8 cellular contexts compared by ENCODE assay signal in genomic region chr6:112043032-112044007, GRCh38. TPM values are rescaled to one million over a fixed set of nuclear protein-coding genes. Genes with fewer than 3 reads are reported as not detected.
A peak's percentile ranks its signal among the peaks of the same experiment; 100 is the strongest.
DNase-seq lines count a peak whose midpoint lies in the region; ATAC-seq and TF ChIP-seq lines count a peak whose summit lies in the region.

No MANE protein-coding gene starts in this region.

- H3K36me3 ChIP-seq in HCT116 (ENCODE audit: control insufficient read depth in 1 of 2, insufficient read depth in 2 of 2, low read length in 2 of 2) (no peaks in the 10 kb centered on the region), MM.1S (replicated peaks; ENCODE audit: insufficient read depth, low read length) (no peaks in the 10 kb centered on the region), neural progenitor cell (no peaks in the 10 kb centered on the region), stomach smooth muscle (ENCODE audit: control insufficient read depth in 2 of 2, insufficient read depth in 2 of 2, low read length in 2 of 2) (no peaks in the 10 kb centered on the region)

- TF ChIP-seq RAD21 in HCT116 (IDR thresholded peaks at IDR 0.05; ENCODE audit: low read depth), result peak; percentile 98

- TF ChIP-seq POLR2A in HCT116 (IDR thresholded peaks at IDR 0.05; ENCODE audit: borderline replicate concordance, extremely low read depth, insufficient read depth, insufficient read length), result peak; percentile 23

- H3K9me3 ChIP-seq in HCT116 (ENCODE audit: control insufficient read depth in 1 of 2, insufficient read depth in 1 of 2, low read depth in 1 of 2, low read length in 2 of 2) (no peaks in the 10 kb centered on the region), MM.1S (replicated peaks; ENCODE audit: insufficient read depth, low read length) (no peaks in the 10 kb centered on the region), neural progenitor cell (ENCODE audit: low read depth) (no peaks in the 10 kb centered on the region), stomach smooth muscle (ENCODE audit: control insufficient read depth in 2 of 2, low read length in 2 of 2) (no peaks in the 10 kb centered on the region)

- ATAC-seq in HCT116, result peak; percentile 95
- ATAC-seq in foreskin keratinocyte, result peak; percentile 95

- RAD21 ChIA-PET in HCT116 (lab: Charles Lee; ENCODE audit: low non-redundant PET in 1 of 2, low total read pairs in 2 of 2, uncharacterized antibody in 2 of 2, unreplicated experiment in 2 of 2), result interaction anchor here (0.7 to 1.0 kb wide), 3 partner anchors 13 to 334 kb away, joined by 3 to 8 read pairs (median 4); no protein-coding TSS in a partner anchor

- peak overlapping the region; percentile 97 for H3K4me3 Mint-ChIP-seq in neural progenitor cell

- peak overlapping the region; percentile 97 for H3K27ac Mint-ChIP-seq in neural progenitor cell

- H3K27ac ChIP-seq in HCT116 (ENCODE audit: low read depth, low read length), result peak overlapping the region; percentile 44; the same call in 1 of the 2 replicates
- H3K27ac ChIP-seq in MM.1S (ENCODE audit: low read length), result peak overlapping the region; percentile 69; the same call in 1 of the 2 replicates
- H3K27ac ChIP-seq in foreskin keratinocyte, result peak overlapping the region; percentile 91
- peak overlapping the region; percentile 30 for H3K27ac ChIP-seq in neural progenitor cell
- peak overlapping the region; percentile 85 for H3K27ac ChIP-seq in stomach smooth muscle (ENCODE audit: low read length)

- H3K9me2 ChIP-seq in HCT116 (ENCODE audit: insufficient read depth), result no peaks in the 10 kb centered on the region
- no peaks in the 10 kb centered on the region for H3K9me2 ChIP-seq in MM.1S (replicated peaks; ENCODE audit: insufficient read depth, low read length)

- peak; percentile 94 to 98 (median 96) for TF ChIP-seq CTCF in HCT116 (IDR thresholded peaks at IDR 0.05 in 2 of 3, conservative IDR thresholded peaks at IDR 0.05 in 1 of 3; ENCODE audit: borderline replicate concordance in 1 of 3, insufficient read depth in 1 of 3, low read depth in 2 of 3, low read length in 2 of 3)
- TF ChIP-seq CTCF in MM.1S (IDR thresholded peaks at IDR 0.05; ENCODE audit: low read length), result peak; percentile 94
- TF ChIP-seq CTCF in foreskin keratinocyte (conservative IDR thresholded peaks at IDR 0.05), result peak; percentile 98
- peak; percentile 100 for TF ChIP-seq CTCF in neural progenitor cell (IDR thresholded peaks at IDR 0.05)

- TSS peak; percentile 42 for BruUV-seq in HCT116 (replicated peaks; lab: Mats Ljungman, UMichigan)

- no peaks in the 10 kb centered on the region for H3K27me3 Mint-ChIP-seq in neural progenitor cell (ENCODE audit: insufficient read depth, low read depth)

- H3K4me3 ChIP-seq in HCT116 (replicated peaks in 1 of 2; ENCODE audit: low read depth in 1 of 2, low read length in 2 of 2) (peak overlapping the region; percentile 61 to 72), MM.1S (ENCODE audit: low read length) (peak overlapping the region; percentile 87), neural progenitor cell (peak overlapping the region; percentile 88), stomach smooth muscle (ENCODE audit: low read length in 2 of 2) (peak overlapping the region; percentile 81 to 82)

- H4K20me1 ChIP-seq in HCT116 (ENCODE audit: insufficient read depth) (no peaks in the 10 kb centered on the region), MM.1S (ENCODE audit: insufficient read depth, low read length) (no peaks in the 10 kb centered on the region), neural progenitor cell (ENCODE audit: low read depth) (no peaks in the 10 kb centered on the region)

- POLR2A ChIA-PET in HCT116 (lab: Charles Lee), result interaction anchor here (0.9 to 1.2 kb wide), 2 partner anchors 333 to 784 kb away, joined by 3 read pairs; a partner anchor contains a TSS

- H3K27me3 ChIP-seq in HCT116 (ENCODE audit: insufficient read depth, low read length) (no peaks in the 10 kb centered on the region), MM.1S (replicated peaks; ENCODE audit: insufficient read depth, low read length) (no peaks in the 10 kb centered on the region), foreskin keratinocyte (no peaks in the 10 kb centered on the region), neural progenitor cell (no peaks in the 10 kb centered on the region), stomach smooth muscle (ENCODE audit: control insufficient read depth in 1 of 2, insufficient read depth in 2 of 2, low read length in 2 of 2) (no peaks in the 10 kb centered on the region)

- H3K9me3 Mint-ChIP-seq in neural progenitor cell, result peaks cover 4% of the 10 kb centered on the region

- H2AFZ ChIP-seq in HCT116 (ENCODE audit: low read depth, low read length, poor library complexity, severe bottlenecking), result peak overlapping the region; percentile 100
- peak overlapping the region; percentile 99 for H2AFZ ChIP-seq in MM.1S (ENCODE audit: low read length)
- H2AFZ ChIP-seq in neural progenitor cell (replicated peaks), result peak overlapping the region; percentile 95

- intact Hi-C loops in HCT116 (cut with micrococcal nuclease), result loop anchor here (1.0 to 5.0 kb wide), 4 partner anchors 46 to 784 kb away; a partner anchor contains a TSS

- in situ Hi-C loops in G401 (cut with HindIII; ENCODE audit: low sequenced_read_pairs), result no loop called here

- H3F3A ChIP-seq in MM.1S (ENCODE audit: insufficient read depth, low read length) (peaks cover 5% of the 10 kb centered on the region; the same call in 1 of the 2 replicates), neural progenitor cell (ENCODE audit: low read depth) (peaks cover 5% of the 10 kb centered on the region)

- H3K36me3 Mint-ChIP-seq in neural progenitor cell, result no peaks in the 10 kb centered on the region

- H3K4me1 ChIP-seq in HCT116 (ENCODE audit: control insufficient read depth in 1 of 2, insufficient read depth in 2 of 2, low read length in 2 of 2), result 0 out of 4 replicates have a peak, but pooled peaks cover 0 to 4% of the 10 kb centered on the region in 2 experiments
- peaks cover 6% of the 10 kb centered on the region for H3K4me1 ChIP-seq in MM.1S (ENCODE audit: low read length)
- H3K4me1 ChIP-seq in foreskin keratinocyte, result peaks cover 4% of the 10 kb centered on the region
- H3K4me1 ChIP-seq in neural progenitor cell, result peaks cover 1% of the 10 kb centered on the region
- H3K4me1 ChIP-seq in stomach smooth muscle (ENCODE audit: control insufficient read depth, insufficient read depth, low read length), result peaks cover 29% of the 10 kb centered on the region

- peaks cover 14% of the 10 kb centered on the region for H3K4me1 Mint-ChIP-seq in neural progenitor cell

- H3K79me2 ChIP-seq in HCT116 (ENCODE audit: insufficient read depth, low read length) (no peaks in the 10 kb centered on the region), MM.1S (ENCODE audit: low read length) (no peaks in the 10 kb centered on the region), neural progenitor cell (ENCODE audit: low read depth) (no peaks in the 10 kb centered on the region)

- DNase-seq in G401 (ENCODE audit: low spot score) (peak; percentile 93), HCT116 (ENCODE audit: low read depth, low spot score) (peak; percentile 82), MM.1S (peak; percentile 80), SHP77 treated with DMSO at 0.1 percent for 48 hours (lab: John Stamatoyannopoulos, UW) (peak; percentile 89), activated gamma-delta T cell treated with Interleukin-2 at 50 U/mL for 16 hours (peak; percentile 91), foreskin keratinocyte (peak; percentile 57 to 76), neural progenitor cell (ENCODE audit: low spot score) (peak; percentile 97)

- H3K4me2 ChIP-seq in HCT116 (ENCODE audit: low read length) (peak overlapping the region; percentile 86), MM.1S (ENCODE audit: low read depth, low read length) (peak overlapping the region; percentile 92), neural progenitor cell (peak overlapping the region; percentile 77)

- CTCF ChIA-PET in HCT116 (lab: Charles Lee), result interaction anchor here (0.7 to 1.5 kb wide), 10 partner anchors 21 to 1032 kb away, joined by 3 to 22 read pairs (median 4); partner anchors contain the start of gene TRAF3IP2

- H3K9ac ChIP-seq in HCT116 (ENCODE audit: low read length) (peak overlapping the region; percentile 71), MM.1S (ENCODE audit: low read length) (peak overlapping the region; percentile 69; the same call in 1 of the 2 replicates), neural progenitor cell (peak overlapping the region; percentile 42), stomach smooth muscle (ENCODE audit: low read length in 2 of 2) (peak overlapping the region; percentile 81 to 86)

TF ChIP-seq in HCT116, 20 proteins besides CTCF, POLR2A, EP300 and RAD21 (continues in another document):
- TF ChIP-seq EGR1 (IDR thresholded peaks at IDR 0.05; ENCODE audit: low read depth) (peak; percentile 48), ZFX (IDR thresholded peaks at IDR 0.05) (no peak)

RNA-seq across cellular contexts. Expression of gene CCN6, which starts 10.6 kb away (rescaled TPM):
- not detected in 2 replicates for total RNA-seq in G401 (2014; rRNA removed; shearing (Covaris generic))
- total RNA-seq in HCT116 (2021; ENCODE audit: unreplicated experiment), result not detected
- polyA plus RNA-seq in HCT116 (2012), result 0.10 TPM in 1 of 2 replicates, not detected in the other
- total RNA-seq in foreskin keratinocyte, result 0.11 and 0.37 TPM in 2 replicates
- polyA plus RNA-seq in foreskin keratinocyte, result 0.06 and 0.34 TPM in 2 replicates
- not detected in 2 replicates for total RNA-seq in neural progenitor cell (ENCODE audit: low replicate concordance)

RNA-seq across cellular contexts. Expression of gene TUBE1, which starts 44.0 kb away (rescaled TPM):
- total RNA-seq in G401 (2014; rRNA removed; shearing (Covaris generic)), result 12.2 and 17.1 TPM in 2 replicates
- total RNA-seq in HCT116 (2021; ENCODE audit: unreplicated experiment) (42.5 TPM), foreskin keratinocyte (11.8 and 14.2 TPM in 2 replicates), neural progenitor cell (ENCODE audit: low replicate concordance) (24.1 and 49.0 TPM in 2 replicates)
- 20.1 and 26.4 TPM in 2 replicates for polyA plus RNA-seq in HCT116 (2012)
- polyA plus RNA-seq in foreskin keratinocyte, result 7.2 and 8.0 TPM in 2 replicates

RNA-seq across cellular contexts. Expression of gene FAM229B, which starts 44.1 kb away (rescaled TPM):
- 4.5 and 5.0 TPM in 2 replicates for total RNA-seq in G401 (2014; rRNA removed; shearing (Covaris generic))
- total RNA-seq in HCT116 (2021; ENCODE audit: unreplicated experiment) (11.4 TPM), foreskin keratinocyte (12.9 and 17.7 TPM in 2 replicates), neural progenitor cell (ENCODE audit: low replicate concordance) (14.1 and 32.2 TPM in 2 replicates)
- 10.6 and 10.9 TPM in 2 replicates for polyA plus RNA-seq in HCT116 (2012)
- polyA plus RNA-seq in foreskin keratinocyte, result 18.7 and 23.6 TPM in 2 replicates

Comparison
In these comparisons a context has a peak if more than half of its experiments do, and no peak if none do; other contexts are left out.
1. Peak in every context shown above with its lines: DNase-seq, ATAC-seq, H3K4me3 ChIP-seq and H3K27ac ChIP-seq.
2. H3K27ac ChIP-seq: peak in every context shown above with its lines; median percentile 91 in foreskin keratinocyte; 85 in stomach smooth muscle; 69 in MM.1S; 44 in HCT116; 30 in neural progenitor cell.